In the genomic region with DNA sequence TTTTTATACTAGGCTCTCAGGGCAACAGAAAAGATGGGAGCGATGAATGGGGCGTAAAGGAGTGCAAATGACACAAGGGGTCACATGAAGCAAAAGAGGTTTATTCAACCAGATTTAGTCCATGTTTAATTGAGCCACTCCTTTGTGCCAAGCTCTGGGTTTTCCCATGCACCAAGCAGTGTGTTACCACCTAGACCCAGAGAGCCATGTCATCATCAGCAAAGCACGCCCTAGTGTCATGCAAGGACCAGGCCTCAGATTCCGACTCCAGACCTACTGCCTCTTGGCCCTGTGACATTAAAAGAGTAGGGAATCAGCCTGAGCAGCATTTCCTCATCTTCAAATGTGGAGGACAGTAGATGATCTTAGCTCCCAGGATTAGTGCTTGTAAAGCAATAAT, we compare ENCODE assay signal across 19 cellular contexts. TPM values are rescaled to one million over a fixed set of nuclear protein-coding genes. Genes with fewer than 3 reads are reported as not detected.
A peak's percentile ranks its signal among the peaks of the same experiment; 100 is the strongest.
DNase-seq lines count a peak whose midpoint lies in the region; ATAC-seq and TF ChIP-seq lines count a peak whose summit lies in the region.
"Had no signal": no experiment of that assay in that cellular context is flagged by ENCODE, and none has a peak within 500 bp of the region (broad histone marks: within the 10 kb centered on the region; RNA-seq: fewer than 3 reads in every experiment).

No MANE protein-coding gene starts in this region.

- peak overlapping the region in 2 of 10 experiments; percentile 73 to 74; a peak in 2 of 20 replicates for H3K4me3 ChIP-seq in BLaER1 treated with 17β-estradiol and CSF1 and Interleukin-3, amounts not matched to agents 10 nM and 100 nM
- H3K4me3 ChIP-seq in H7 (ENCODE audit: insufficient read depth, low read depth, low read length): no peak overlapping the region
- H3K4me3 ChIP-seq: GM23338, SJCRH30 had no signal

- H3K9ac ChIP-seq in BLaER1 treated with 17β-estradiol and CSF1 and Interleukin-3, amounts not matched to agents 10 nM and 100 nM: peak overlapping the region in 4 of 11 experiments; percentile 28 to 88 (median 56); a peak in 6 of 22 replicates

- peak; percentile 32; the same call in 1 of the 2 replicates for TF ChIP-seq POLR2A in Raji (IDR thresholded peaks at IDR 0.05; ENCODE audit: insufficient read depth, low read depth, low read length)

- no peak overlapping the region for H3K27ac Mint-ChIP-seq in osteocyte (ENCODE audit: unreplicated experiment)
- H3K27ac Mint-ChIP-seq: CD8-positive, alpha-beta T cell; GM23338 had no signal

- H3K27ac ChIP-seq in BLaER1 treated with 17β-estradiol and CSF1 and Interleukin-3, amounts not matched to agents 10 nM and 100 nM: peak overlapping the region in 6 of 11 experiments; percentile 64 to 91 (median 81); a peak in 7 of 22 replicates
- H3K27ac ChIP-seq: RWPE1 had no signal

- peak overlapping the region; percentile 45 to 98 (median 90) for H3K4me2 ChIP-seq in BLaER1 treated with 17β-estradiol and CSF1 and Interleukin-3, amounts not matched to agents 10 nM and 100 nM
- H3K4me2 ChIP-seq: GM23338 had no signal

- peaks cover 0 to 21% (median 0%) of the 10 kb centered on the region in 11 experiments; a peak in 3 of 22 replicates for H3K27me3 ChIP-seq in BLaER1 treated with 17β-estradiol and CSF1 and Interleukin-3, amounts not matched to agents 10 nM and 100 nM
- no peaks in the 10 kb centered on the region; the same call in 1 of the 2 replicates for H3K27me3 ChIP-seq in H7 (ENCODE audit: control insufficient read depth, insufficient read depth, low read length)
- H3K27me3 ChIP-seq: SJCRH30 had no signal

- peak; percentile 7 for DNase-seq in H7
- DNase-seq in mesenteric fat pad (ENCODE audit: low spot score): peak; percentile 6
- DNase-seq in osteocyte (ENCODE audit: extremely low spot score, unreplicated experiment): no peak
- DNase-seq in NCI-H510A (lab: John Stamatoyannopoulos, UW): no peak
- DNase-seq: ACHN; BE2C; NCI-H1105 treated with DMSO at 0.1 percent for 48 hours; NCI-H187; NCI-H345; NCI-H69; NK-92 treated with Interleukin-12 subunit alpha and Interleukin-12 subunit beta, amount 100 ng/mL, for 24 hours; SJCRH30 had no signal

- TF ChIP-seq CTCF in osteocyte (IDR thresholded peaks at IDR 0.05): no peak

- no peaks in the 10 kb centered on the region for H3K4me1 Mint-ChIP-seq in osteocyte (ENCODE audit: unreplicated experiment)
- H3K4me1 Mint-ChIP-seq: GM23338 had no signal

- no peaks in the 10 kb centered on the region for H3K9me3 Mint-ChIP-seq in osteocyte (ENCODE audit: unreplicated experiment)
- H3K9me3 Mint-ChIP-seq: CD8-positive, alpha-beta T cell; GM23338 had no signal

- H3K4me3 Mint-ChIP-seq in osteocyte (ENCODE audit: unreplicated experiment): no peak overlapping the region
- H3K4me3 Mint-ChIP-seq: CD8-positive, alpha-beta T cell; GM23338 had no signal

- H3K36me3 Mint-ChIP-seq in osteocyte (ENCODE audit: unreplicated experiment): no peaks in the 10 kb centered on the region
- H3K36me3 Mint-ChIP-seq: CD8-positive, alpha-beta T cell had no signal

- ATAC-seq in HG03025 (IDR thresholded peaks at IDR 0.05; ENCODE audit: low FRiP score, unreplicated experiment) (no peak), GM21423 (IDR thresholded peaks at IDR 0.05; ENCODE audit: unreplicated experiment) (no peak)
- ATAC-seq: CD8-positive, alpha-beta T cell; GM23338 had no signal

- H4K20me1 ChIP-seq in BLaER1 treated with 17β-estradiol and CSF1 and Interleukin-3, amounts not matched to agents 10 nM and 100 nM: 0 out of 22 replicates have a peak, but pooled peaks cover 0 to 7% (median 0%) of the 10 kb centered on the region in 11 experiments

- H3K9me3 ChIP-seq in BLaER1 treated with 17β-estradiol and CSF1 and Interleukin-3, amounts not matched to agents 10 nM and 100 nM (replicated peaks in 1 of 11): no peaks in the 10 kb centered on the region
- H3K9me3 ChIP-seq: BE2C, SJCRH30 had no signal

- no peaks in the 10 kb centered on the region for H3K36me3 ChIP-seq in BLaER1 treated with 17β-estradiol and CSF1 and Interleukin-3, amounts not matched to agents 10 nM and 100 nM
- no peaks in the 10 kb centered on the region for H3K36me3 ChIP-seq in H7 (replicated peaks; ENCODE audit: control insufficient read depth, insufficient read depth, low read length)
- H3K36me3 ChIP-seq: BE2C, SJCRH30 had no signal

- H3K4me1 ChIP-seq in BLaER1 treated with 17β-estradiol and CSF1 and Interleukin-3, amounts not matched to agents 10 nM and 100 nM: peaks cover 81 to 100% (median 91%) of the 10 kb centered on the region in 10 experiments

- peaks cover 16% of the 10 kb centered on the region for H3K27me3 Mint-ChIP-seq in osteocyte (ENCODE audit: unreplicated experiment)

RNA-seq across cellular contexts. Expression of a gene that starts 1.1 kb away (rescaled TPM):
- not detected in 2 replicates for total RNA-seq in H7 (2014; rRNA removed; shearing (Covaris generic))
- not detected for total RNA-seq in mesenteric fat pad
- not detected in 2 replicates for total RNA-seq in osteocyte
- total RNA-seq: GM23338 had no signal

Comparison
In these comparisons a context has a peak if more than half of its experiments do, and no peak if none do; other contexts are left out.
1. DNase-seq: peak in H7 (single experiment) and mesenteric fat pad (single experiment); none in osteocyte (single experiment) and NCI-H510A (single experiment).